In the genomic region with DNA sequence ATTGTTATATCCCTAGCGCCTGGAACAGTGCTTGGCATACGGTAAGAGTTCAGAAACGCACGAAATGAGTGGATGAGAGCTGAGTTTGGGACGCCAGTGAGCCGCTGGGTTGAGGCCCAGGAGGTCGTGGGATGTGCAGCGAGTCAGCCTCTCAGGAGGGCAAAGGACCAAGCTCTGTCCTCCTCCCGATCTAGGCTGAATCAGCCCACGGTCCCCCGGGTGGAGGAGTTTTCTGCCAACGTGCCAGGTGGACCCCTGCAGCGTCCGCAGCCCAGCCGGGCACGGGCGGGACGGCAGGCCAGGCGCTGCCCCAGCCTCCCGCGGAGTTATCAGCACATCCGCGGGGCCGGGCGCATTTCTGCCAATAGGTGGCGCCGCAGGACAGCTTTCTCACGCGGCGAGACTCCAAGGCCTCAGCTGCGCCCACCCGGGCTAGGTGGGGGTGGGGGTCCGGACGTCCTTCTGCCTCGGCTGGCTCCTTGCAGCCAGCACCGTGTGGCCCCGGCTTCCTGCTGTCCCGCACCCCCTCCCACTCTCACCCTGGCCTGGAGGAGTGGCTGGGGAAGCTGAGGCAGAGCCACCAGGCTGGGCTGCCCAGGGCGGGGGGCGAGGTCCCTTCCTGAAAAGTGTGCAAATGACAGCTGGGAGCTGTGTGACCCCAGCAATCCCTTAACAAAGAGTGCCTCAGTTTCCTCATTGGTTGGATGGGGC, we compare ENCODE assay signal across 8 cellular contexts. TPM values are rescaled to one million over a fixed set of nuclear protein-coding genes. Genes with fewer than 3 reads are reported as not detected.
DNase-seq lines count a peak whose midpoint lies in the region; ATAC-seq and TF ChIP-seq lines count a peak whose summit lies in the region.

No MANE protein-coding gene starts in this region.

- H3K27ac ChIP-seq in coronary artery = peak overlapping the region in 1 of 2 donors; percentile 35
- no peak overlapping the region for H3K27ac ChIP-seq in right lobe of liver

- WGBS in right lobe of liver (ENCODE audit: insufficient coverage, low coverage, low lambda C conversion rate, missing lambda C conversion rate) = 0% methylated on average over 4 of the region's 40 CpGs

- peak overlapping the region; percentile 39 for H3K4me3 ChIP-seq in coronary artery
- no peak overlapping the region for H3K4me3 ChIP-seq in right lobe of liver

- H3K27me3 ChIP-seq in right lobe of liver = no peaks in the 10 kb centered on the region

- H3K36me3 ChIP-seq in right lobe of liver = peaks cover 0 to 7% (median 0%) of the 10 kb centered on the region in 4 donors

- DNase-seq in NCI-H446 (lab: John Stamatoyannopoulos, UW) = peak; percentile 41 to 83
- DNase-seq in NCI-H446 treated with DMSO at 0.1 percent for 48 hours (lab: John Stamatoyannopoulos, UW) = no peak
- DNase-seq in NCI-H2171 (lab: John Stamatoyannopoulos, UW) = peak; percentile 62
- peak; percentile 90 for DNase-seq in activated CD4-positive, alpha-beta T cell treated with anti-CD3 and anti-CD28 coated beads for 48 hours
- DNase-seq in coronary artery (ENCODE audit: low spot score) = no peak
- peak; percentile 82 to 85 (median 83) for DNase-seq in right lobe of liver
- DNase-seq in stimulated activated CD8-positive, alpha-beta memory T cell treated with anti-CD3 and anti-CD28 coated beads, Interleukin-12 subunit alpha, Interleukin-12 subunit beta, amount 100 ng/mL, for 1 hour (ENCODE audit: low read depth) = peak; percentile 71

- intact Hi-C loops in right lobe of liver (cut with DNase I) = loop anchor here (5.0 kb wide), 1 partner anchor 493 kb away; no protein-coding TSS in a partner anchor

- peaks cover 0 to 24% (median 9%) of the 10 kb centered on the region in 4 donors for H3K4me1 ChIP-seq in right lobe of liver

- no peak for TF ChIP-seq POLR2A in right lobe of liver (IDR thresholded peaks at IDR 0.05)

- ATAC-seq in right lobe of liver (peak; percentile 40 to 49 (median 44)), GM18873 (IDR thresholded peaks at IDR 0.05; ENCODE audit: low FRiP score, unreplicated experiment) (no peak)

- H3K9me3 ChIP-seq in right lobe of liver = no peaks in the 10 kb centered on the region

- TF ChIP-seq CTCF in coronary artery (IDR thresholded peaks at IDR 0.05) (peak; percentile 96), right lobe of liver (IDR thresholded peaks at IDR 0.05) (peak; percentile 92 to 98 (median 95))

RNA-seq across cellular contexts. Expression of a gene that starts 2.2 kb away (rescaled TPM):
- 100 to 1,000 TPM in 2 of 6 experiments, 10 to 100 TPM in 4; 31.0 to 104 (median 32.8) TPM for total RNA-seq in right lobe of liver

RNA-seq across cellular contexts. Expression of a gene that starts 14.4 kb away (rescaled TPM):
- total RNA-seq in right lobe of liver = 100 to 1,000 TPM; 114 to 187 (median 157) TPM

RNA-seq across cellular contexts. Expression of a gene that starts 32.7 kb away (rescaled TPM):
- 10 to 100 TPM; 17.4 to 24.4 (median 21.5) TPM for total RNA-seq in right lobe of liver

RNA-seq across cellular contexts. Expression of a gene that starts 35.8 kb away (rescaled TPM):
- under 1 TPM in 1 of 6 experiments, not detected in 5; 0.06 TPM for total RNA-seq in right lobe of liver

Comparison
In these comparisons a context has a peak if more than half of its experiments do, and no peak if none do; other contexts are left out.
1. DNase-seq: peak in NCI-H446 (2 of 2), NCI-H2171 (single experiment), activated CD4-positive, alpha-beta T cell treated with anti-CD3 and anti-CD28 coated beads for 48 hours (single experiment), right lobe of liver (3 of 3) and stimulated activated CD8-positive, alpha-beta memory T cell treated with anti-CD3 and anti-CD28 coated beads, Interleukin-12 subunit alpha, Interleukin-12 subunit beta, amount 100 ng/mL, for 1 hour (single experiment); none in NCI-H446 treated with DMSO at 0.1 percent for 48 hours (single experiment) and coronary artery (single experiment).